Comparison of ENCODE assay signal across 17 cellular contexts in genomic region chr4:184359905-184360304, GRCh38.
"Had no signal": no experiment of that assay in that cellular context is flagged by ENCODE, and none has a peak within 500 bp of the region (broad histone marks: within the 10 kb centered on the region; RNA-seq: fewer than 3 reads in every experiment).

No MANE protein-coding gene starts in this region.

- H3K27ac ChIP-seq: brain microvascular endothelial cell, hepatocyte, parathyroid adenoma, uterus had no signal

- H3K27ac Mint-ChIP-seq: activated T-helper 17 cell treated with anti-CD3 and anti-CD28 coated beads, Interleukin-2, amount 50 U/mL, for 72 hours; T-cell had no signal

- H3K4me1 ChIP-seq: parathyroid adenoma had no signal

- ATAC-seq: activated T-helper 17 cell treated with anti-CD3 and anti-CD28 coated beads, Interleukin-2, amount 50 U/mL, for 72 hours; left ventricle myocardium superior; T-cell had no signal

- H3K27me3 Mint-ChIP-seq: activated T-helper 17 cell treated with anti-CD3 and anti-CD28 coated beads, Interleukin-2, amount 50 U/mL, for 72 hours; central memory CD8-positive, alpha-beta T cell; T-cell had no signal

- H3K27me3 ChIP-seq: brain microvascular endothelial cell, hepatocyte, tibial nerve, uterus had no signal

- H3K4me3 ChIP-seq: hepatocyte, tibial nerve, uterus had no signal

- H3K9me3 Mint-ChIP-seq: central memory CD8-positive, alpha-beta T cell had no signal

- H3K9ac ChIP-seq: parathyroid adenoma had no signal

- H3K4me3 Mint-ChIP-seq: activated T-helper 17 cell treated with anti-CD3 and anti-CD28 coated beads, Interleukin-2, amount 50 U/mL, for 72 hours; central memory CD8-positive, alpha-beta T cell; neural crest cell; T-cell had no signal

- H3K36me3 Mint-ChIP-seq: T-cell had no signal

- DNase-seq: activated CD4-positive, CD25-positive, alpha-beta regulatory T cell treated with anti-CD3 and anti-CD28 coated beads, Interleukin-2, amount 50 U/mL, for 72 hours; activated naive CD4-positive, alpha-beta T cell treated with Interleukin-2 at 50 U/mL for 16 hours; anterior cingulate cortex; brain microvascular endothelial cell; erythroblast; left ventricle myocardium superior; stimulated activated CD4-positive, alpha-beta T cell treated with anti-CD3 and anti-CD28 coated beads, Interleukin-4, amount 100 ng/mL, for 1 hour; stimulated activated naive CD4-positive, alpha-beta T cell; T-cell; T-helper 9 cell; uterus had no signal

- H3K9me3 ChIP-seq: tibial nerve, uterus had no signal

- H3K36me3 ChIP-seq: brain microvascular endothelial cell, tibial nerve, uterus had no signal
